Comparison of ENCODE assay signal across 8 cellular contexts in the genomic region with DNA sequence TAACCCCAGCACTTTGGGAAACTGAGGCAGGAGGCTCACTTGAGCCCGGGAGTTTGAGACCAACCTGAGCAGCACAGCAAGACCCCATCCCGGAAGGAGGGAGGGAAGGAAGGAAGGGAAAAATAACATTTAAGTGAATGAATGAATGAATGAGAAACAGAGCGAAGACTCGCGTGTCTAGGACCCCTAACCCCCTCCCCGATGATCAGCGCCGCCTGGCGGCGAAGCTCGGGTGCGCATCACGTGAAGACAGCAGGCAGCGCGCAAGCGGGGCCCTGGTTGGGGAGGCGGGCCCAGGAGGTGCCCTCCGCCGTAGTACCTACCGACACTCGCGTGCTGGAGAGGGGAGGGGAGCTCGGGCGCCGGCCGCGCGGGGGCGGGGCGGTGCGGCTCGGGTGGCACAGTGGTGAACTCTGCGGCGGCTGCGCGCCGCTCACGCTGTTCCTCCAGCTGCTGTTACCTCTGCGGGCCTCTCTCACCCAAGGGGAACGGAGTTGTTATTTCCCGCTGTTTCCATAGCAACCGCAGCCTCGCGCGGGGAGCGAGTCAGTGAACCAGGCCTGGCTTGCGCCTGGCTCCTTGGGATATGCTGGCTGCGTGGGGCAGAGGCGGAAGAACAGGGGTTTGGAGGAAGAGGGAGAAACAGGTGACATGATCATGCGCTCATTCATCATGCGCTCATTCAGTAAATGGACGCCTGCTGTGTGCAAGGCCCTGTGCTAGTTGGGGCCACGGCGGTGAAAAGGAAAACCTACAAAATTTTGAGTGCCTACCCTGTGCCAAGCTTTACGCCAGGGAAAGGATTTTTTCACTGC. TPM values are rescaled to one million over a fixed set of nuclear protein-coding genes. Genes with fewer than 3 reads are reported as not detected.
DNase-seq lines count a peak whose midpoint lies in the region; ATAC-seq and TF ChIP-seq lines count a peak whose summit lies in the region.

No MANE protein-coding gene starts in this region.

- peak; percentile 76 for ATAC-seq in GM19035 (IDR thresholded peaks at IDR 0.05; ENCODE audit: unreplicated experiment)
- ATAC-seq in HG03342 (IDR thresholded peaks at IDR 0.05; ENCODE audit: unreplicated experiment), result peak; percentile 86

- peaks cover 12% of the 10 kb centered on the region for H3K27me3 Mint-ChIP-seq in chondrocyte (ENCODE audit: low read depth)

- no peaks in the 10 kb centered on the region for H3K9me3 Mint-ChIP-seq in chondrocyte (ENCODE audit: low read depth)

- peak overlapping the region; percentile 75 for H3K4me3 Mint-ChIP-seq in chondrocyte (ENCODE audit: unreplicated experiment)

- DNase-seq in AG09319 (ENCODE audit: extremely low read depth, low read depth) (peak; percentile 37), NCI-H345 treated with DMSO at 0.1 percent for 48 hours (lab: John Stamatoyannopoulos, UW; ENCODE audit: unreplicated experiment) (peak; percentile 80), chondrocyte (ENCODE audit: low spot score) (no peak), kidney glomerular epithelial cell (lab: John Stamatoyannopoulos, UW) (peak; percentile 95)
- peak; percentile 88 for DNase-seq in activated CD4-positive, CD25-positive, alpha-beta regulatory T cell treated with anti-CD3 and anti-CD28 coated beads, Interleukin-2, amount 50 U/mL, for 72 hours
- peak; percentile 82 to 87 for DNase-seq in stimulated activated CD4-positive, alpha-beta T cell treated with anti-CD3 and anti-CD28 coated beads, Interleukin-15, amount 100 ng/mL, for 48 hours (ENCODE audit: low read depth in 2 of 2)

- TF ChIP-seq CTCF in AG09319 (IDR thresholded peaks at IDR 0.05; ENCODE audit: low read depth, low read length) (peak; percentile 87), chondrocyte (IDR thresholded peaks at IDR 0.05) (peak; percentile 100)

- peaks cover 7% of the 10 kb centered on the region for H3K4me1 Mint-ChIP-seq in chondrocyte (ENCODE audit: low read depth)

- H3K36me3 Mint-ChIP-seq in chondrocyte (ENCODE audit: low read depth), result no peaks in the 10 kb centered on the region

- H3K27ac Mint-ChIP-seq in chondrocyte (ENCODE audit: unreplicated experiment), result peak overlapping the region; percentile 73

RNA-seq across cellular contexts. Expression of a gene that starts 2.0 kb away (rescaled TPM):
- total RNA-seq in chondrocyte, result 0.15 to 0.30 TPM in 2 of 3 replicates, not detected in the other

RNA-seq across cellular contexts. Expression of a gene that starts 42.9 kb away (rescaled TPM):
- 16.0 to 18.0 TPM (median 16.5 TPM) in 3 replicates for total RNA-seq in chondrocyte
